In the genomic region with DNA sequence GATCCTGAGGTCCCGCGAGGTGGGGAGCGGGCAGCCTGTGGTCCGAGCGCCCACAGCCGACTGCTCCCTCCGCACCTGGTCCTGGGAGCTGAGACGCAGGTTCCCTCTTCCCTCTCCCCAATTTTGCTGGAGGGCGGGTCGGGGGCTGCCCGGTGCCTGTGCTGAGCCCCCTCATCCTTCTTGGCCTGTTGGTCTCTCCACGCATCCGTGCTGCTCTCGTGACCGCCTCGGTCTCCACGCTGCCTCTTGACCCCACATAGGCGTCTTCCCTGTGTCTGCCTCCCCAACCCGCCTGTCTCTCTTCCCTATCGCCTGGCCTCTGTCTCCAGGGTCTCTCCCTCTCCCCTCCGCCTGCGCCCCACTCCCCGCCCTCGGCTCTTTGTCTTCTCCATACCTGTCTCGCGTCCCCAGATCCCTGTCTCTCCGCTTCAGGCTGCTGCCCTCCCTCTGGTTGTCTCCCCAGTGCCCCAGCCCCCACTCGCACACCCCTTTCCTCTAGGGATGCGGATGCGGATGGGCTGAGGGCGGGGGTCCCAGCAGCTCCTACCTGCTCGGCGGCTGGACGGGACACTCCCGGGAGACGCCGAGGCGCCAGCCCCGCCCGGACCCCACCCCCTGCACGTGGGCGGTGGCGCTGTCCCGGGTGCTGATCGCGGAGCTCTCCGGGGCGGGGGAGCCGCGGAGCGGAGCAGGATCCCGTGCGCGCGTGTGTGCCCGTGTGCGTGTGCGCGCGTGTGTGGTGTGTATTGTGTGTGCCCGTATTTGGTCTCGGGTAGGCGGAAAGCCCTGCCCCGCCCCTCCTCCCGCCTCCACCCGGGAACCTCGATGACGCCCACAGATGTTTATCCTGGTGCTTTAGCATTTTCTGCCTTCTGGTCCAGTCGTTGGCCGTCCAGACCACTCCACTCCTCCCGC, we compare ENCODE assay signal across 1 cellular context.
A peak's percentile ranks its signal among the peaks of the same experiment; 100 is the strongest.
TF ChIP-seq lines count a peak whose summit lies in the region.

A gene (minus strand): TSS at position 720 of the 915 bp plus-strand sequence. CDS start 1,248 bp downstream, outside the sequence.

TF ChIP-seq in K562, 482 proteins besides CTCF, POLR2A, EP300 and RAD21 (continued from another document and continues in another):
- TF ChIP-seq, protein P1, sequence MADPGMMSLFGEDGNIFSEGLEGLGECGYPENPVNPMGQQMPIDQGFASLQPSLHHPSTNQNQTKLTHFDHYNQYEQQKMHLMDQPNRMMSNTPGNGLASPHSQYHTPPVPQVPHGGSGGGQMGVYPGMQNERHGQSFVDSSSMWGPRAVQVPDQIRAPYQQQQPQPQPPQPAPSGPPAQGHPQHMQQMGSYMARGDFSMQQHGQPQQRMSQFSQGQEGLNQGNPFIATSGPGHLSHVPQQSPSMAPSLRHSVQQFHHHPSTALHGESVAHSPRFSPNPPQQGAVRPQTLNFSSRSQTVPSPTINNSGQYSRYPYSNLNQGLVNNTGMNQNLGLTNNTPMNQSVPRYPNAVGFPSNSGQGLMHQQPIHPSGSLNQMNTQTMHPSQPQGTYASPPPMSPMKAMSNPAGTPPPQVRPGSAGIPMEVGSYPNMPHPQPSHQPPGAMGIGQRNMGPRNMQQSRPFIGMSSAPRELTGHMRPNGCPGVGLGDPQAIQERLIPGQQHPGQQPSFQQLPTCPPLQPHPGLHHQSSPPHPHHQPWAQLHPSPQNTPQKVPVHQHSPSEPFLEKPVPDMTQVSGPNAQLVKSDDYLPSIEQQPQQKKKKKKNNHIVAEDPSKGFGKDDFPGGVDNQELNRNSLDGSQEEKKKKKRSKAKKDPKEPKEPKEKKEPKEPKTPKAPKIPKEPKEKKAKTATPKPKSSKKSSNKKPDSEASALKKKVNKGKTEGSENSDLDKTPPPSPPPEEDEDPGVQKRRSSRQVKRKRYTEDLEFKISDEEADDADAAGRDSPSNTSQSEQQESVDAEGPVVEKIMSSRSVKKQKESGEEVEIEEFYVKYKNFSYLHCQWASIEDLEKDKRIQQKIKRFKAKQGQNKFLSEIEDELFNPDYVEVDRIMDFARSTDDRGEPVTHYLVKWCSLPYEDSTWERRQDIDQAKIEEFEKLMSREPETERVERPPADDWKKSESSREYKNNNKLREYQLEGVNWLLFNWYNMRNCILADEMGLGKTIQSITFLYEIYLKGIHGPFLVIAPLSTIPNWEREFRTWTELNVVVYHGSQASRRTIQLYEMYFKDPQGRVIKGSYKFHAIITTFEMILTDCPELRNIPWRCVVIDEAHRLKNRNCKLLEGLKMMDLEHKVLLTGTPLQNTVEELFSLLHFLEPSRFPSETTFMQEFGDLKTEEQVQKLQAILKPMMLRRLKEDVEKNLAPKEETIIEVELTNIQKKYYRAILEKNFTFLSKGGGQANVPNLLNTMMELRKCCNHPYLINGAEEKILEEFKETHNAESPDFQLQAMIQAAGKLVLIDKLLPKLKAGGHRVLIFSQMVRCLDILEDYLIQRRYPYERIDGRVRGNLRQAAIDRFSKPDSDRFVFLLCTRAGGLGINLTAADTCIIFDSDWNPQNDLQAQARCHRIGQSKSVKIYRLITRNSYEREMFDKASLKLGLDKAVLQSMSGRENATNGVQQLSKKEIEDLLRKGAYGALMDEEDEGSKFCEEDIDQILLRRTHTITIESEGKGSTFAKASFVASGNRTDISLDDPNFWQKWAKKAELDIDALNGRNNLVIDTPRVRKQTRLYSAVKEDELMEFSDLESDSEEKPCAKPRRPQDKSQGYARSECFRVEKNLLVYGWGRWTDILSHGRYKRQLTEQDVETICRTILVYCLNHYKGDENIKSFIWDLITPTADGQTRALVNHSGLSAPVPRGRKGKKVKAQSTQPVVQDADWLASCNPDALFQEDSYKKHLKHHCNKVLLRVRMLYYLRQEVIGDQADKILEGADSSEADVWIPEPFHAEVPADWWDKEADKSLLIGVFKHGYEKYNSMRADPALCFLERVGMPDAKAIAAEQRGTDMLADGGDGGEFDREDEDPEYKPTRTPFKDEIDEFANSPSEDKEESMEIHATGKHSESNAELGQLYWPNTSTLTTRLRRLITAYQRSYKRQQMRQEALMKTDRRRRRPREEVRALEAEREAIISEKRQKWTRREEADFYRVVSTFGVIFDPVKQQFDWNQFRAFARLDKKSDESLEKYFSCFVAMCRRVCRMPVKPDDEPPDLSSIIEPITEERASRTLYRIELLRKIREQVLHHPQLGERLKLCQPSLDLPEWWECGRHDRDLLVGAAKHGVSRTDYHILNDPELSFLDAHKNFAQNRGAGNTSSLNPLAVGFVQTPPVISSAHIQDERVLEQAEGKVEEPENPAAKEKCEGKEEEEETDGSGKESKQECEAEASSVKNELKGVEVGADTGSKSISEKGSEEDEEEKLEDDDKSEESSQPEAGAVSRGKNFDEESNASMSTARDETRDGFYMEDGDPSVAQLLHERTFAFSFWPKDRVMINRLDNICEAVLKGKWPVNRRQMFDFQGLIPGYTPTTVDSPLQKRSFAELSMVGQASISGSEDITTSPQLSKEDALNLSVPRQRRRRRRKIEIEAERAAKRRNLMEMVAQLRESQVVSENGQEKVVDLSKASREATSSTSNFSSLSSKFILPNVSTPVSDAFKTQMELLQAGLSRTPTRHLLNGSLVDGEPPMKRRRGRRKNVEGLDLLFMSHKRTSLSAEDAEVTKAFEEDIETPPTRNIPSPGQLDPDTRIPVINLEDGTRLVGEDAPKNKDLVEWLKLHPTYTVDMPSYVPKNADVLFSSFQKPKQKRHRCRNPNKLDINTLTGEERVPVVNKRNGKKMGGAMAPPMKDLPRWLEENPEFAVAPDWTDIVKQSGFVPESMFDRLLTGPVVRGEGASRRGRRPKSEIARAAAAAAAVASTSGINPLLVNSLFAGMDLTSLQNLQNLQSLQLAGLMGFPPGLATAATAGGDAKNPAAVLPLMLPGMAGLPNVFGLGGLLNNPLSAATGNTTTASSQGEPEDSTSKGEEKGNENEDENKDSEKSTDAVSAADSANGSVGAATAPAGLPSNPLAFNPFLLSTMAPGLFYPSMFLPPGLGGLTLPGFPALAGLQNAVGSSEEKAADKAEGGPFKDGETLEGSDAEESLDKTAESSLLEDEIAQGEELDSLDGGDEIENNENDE (IDR thresholded peaks at IDR 0.05; ENCODE audit: low read depth, low read length), result no peak
- TF ChIP-seq ZNF124 (CRISPR knock-in tag; IDR thresholded peaks at IDR 0.05) (no peak), MCM7 (IDR thresholded peaks at IDR 0.05) (no peak), PHTF2 (CRISPR knock-in tag; IDR thresholded peaks at IDR 0.05) (no peak), ELF4 (CRISPR knock-in tag; IDR thresholded peaks at IDR 0.05) (0 out of 2 replicates have a peak, but pooled peaks have one; percentile 27), ZNF347 (CRISPR knock-in tag; IDR thresholded peaks at IDR 0.05; ENCODE audit: low read depth) (no peak), FUS (optimal IDR thresholded peaks at IDR 0.05; ENCODE audit: low read depth, low read length) (no peak), POLR2B (IDR thresholded peaks at IDR 0.05; ENCODE audit: low read depth, partially characterized antibody) (no peak), KAT8 (IDR thresholded peaks at IDR 0.05; ENCODE audit: low read depth) (no peak), SMAD4 (CRISPR knock-in tag; conservative IDR thresholded peaks at IDR 0.05) (peak; percentile 77), ZNF583 (CRISPR knock-in tag; IDR thresholded peaks at IDR 0.05) (no peak), ZKSCAN1 (IDR thresholded peaks at IDR 0.05; ENCODE audit: low read depth, low read length) (no peak), ASH1L (IDR thresholded peaks at IDR 0.05; ENCODE audit: borderline replicate concordance, low read depth, partially characterized antibody) (no peak), CBX3 (IDR thresholded peaks at IDR 0.05; ENCODE audit: borderline replicate concordance in 1 of 2, low read length in 2 of 2) (no peak), ZNF764 (CRISPR knock-in tag; IDR thresholded peaks at IDR 0.05; ENCODE audit: low read depth) (no peak), FIP1L1 (IDR thresholded peaks at IDR 0.05; ENCODE audit: low read depth, low read length, poor library complexity, severe bottlenecking) (no peak), SNRNP70 (optimal IDR thresholded peaks at IDR 0.05; ENCODE audit: low read depth, low read length) (no peak), MTA1 (IDR thresholded peaks at IDR 0.05; ENCODE audit: borderline replicate concordance) (no peak), ESRRB (CRISPR knock-in tag; IDR thresholded peaks at IDR 0.05; ENCODE audit: borderline replicate concordance) (no peak), ADNP (tag; IDR thresholded peaks at IDR 0.05) (no peak), ZNF41 (CRISPR knock-in tag; conservative IDR thresholded peaks at IDR 0.05) (no peak), GTF2A2 (tag; IDR thresholded peaks at IDR 0.05) (no peak), PURB (CRISPR knock-in tag; IDR thresholded peaks at IDR 0.05; ENCODE audit: low read depth) (no peak), ETV1 (tag; conservative IDR thresholded peaks at IDR 0.05; ENCODE audit: low read depth) (no peak), ILF3 (IDR thresholded peaks at IDR 0.05; ENCODE audit: borderline replicate concordance) (no peak)
- TF ChIP-seq, protein P2, sequence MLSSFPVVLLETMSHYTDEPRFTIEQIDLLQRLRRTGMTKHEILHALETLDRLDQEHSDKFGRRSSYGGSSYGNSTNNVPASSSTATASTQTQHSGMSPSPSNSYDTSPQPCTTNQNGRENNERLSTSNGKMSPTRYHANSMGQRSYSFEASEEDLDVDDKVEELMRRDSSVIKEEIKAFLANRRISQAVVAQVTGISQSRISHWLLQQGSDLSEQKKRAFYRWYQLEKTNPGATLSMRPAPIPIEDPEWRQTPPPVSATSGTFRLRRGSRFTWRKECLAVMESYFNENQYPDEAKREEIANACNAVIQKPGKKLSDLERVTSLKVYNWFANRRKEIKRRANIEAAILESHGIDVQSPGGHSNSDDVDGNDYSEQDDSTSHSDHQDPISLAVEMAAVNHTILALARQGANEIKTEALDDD (IDR thresholded peaks at IDR 0.05), result no peak
- TF ChIP-seq, protein P3, sequence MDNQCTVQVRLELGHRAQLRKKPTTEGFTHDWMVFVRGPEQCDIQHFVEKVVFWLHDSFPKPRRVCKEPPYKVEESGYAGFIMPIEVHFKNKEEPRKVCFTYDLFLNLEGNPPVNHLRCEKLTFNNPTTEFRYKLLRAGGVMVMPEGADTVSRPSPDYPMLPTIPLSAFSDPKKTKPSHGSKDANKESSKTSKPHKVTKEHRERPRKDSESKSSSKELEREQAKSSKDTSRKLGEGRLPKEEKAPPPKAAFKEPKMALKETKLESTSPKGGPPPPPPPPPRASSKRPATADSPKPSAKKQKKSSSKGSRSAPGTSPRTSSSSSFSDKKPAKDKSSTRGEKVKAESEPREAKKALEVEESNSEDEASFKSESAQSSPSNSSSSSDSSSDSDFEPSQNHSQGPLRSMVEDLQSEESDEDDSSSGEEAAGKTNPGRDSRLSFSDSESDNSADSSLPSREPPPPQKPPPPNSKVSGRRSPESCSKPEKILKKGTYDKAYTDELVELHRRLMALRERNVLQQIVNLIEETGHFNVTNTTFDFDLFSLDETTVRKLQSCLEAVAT (IDR thresholded peaks at IDR 0.05), result no peak
- TF ChIP-seq, protein P4, sequence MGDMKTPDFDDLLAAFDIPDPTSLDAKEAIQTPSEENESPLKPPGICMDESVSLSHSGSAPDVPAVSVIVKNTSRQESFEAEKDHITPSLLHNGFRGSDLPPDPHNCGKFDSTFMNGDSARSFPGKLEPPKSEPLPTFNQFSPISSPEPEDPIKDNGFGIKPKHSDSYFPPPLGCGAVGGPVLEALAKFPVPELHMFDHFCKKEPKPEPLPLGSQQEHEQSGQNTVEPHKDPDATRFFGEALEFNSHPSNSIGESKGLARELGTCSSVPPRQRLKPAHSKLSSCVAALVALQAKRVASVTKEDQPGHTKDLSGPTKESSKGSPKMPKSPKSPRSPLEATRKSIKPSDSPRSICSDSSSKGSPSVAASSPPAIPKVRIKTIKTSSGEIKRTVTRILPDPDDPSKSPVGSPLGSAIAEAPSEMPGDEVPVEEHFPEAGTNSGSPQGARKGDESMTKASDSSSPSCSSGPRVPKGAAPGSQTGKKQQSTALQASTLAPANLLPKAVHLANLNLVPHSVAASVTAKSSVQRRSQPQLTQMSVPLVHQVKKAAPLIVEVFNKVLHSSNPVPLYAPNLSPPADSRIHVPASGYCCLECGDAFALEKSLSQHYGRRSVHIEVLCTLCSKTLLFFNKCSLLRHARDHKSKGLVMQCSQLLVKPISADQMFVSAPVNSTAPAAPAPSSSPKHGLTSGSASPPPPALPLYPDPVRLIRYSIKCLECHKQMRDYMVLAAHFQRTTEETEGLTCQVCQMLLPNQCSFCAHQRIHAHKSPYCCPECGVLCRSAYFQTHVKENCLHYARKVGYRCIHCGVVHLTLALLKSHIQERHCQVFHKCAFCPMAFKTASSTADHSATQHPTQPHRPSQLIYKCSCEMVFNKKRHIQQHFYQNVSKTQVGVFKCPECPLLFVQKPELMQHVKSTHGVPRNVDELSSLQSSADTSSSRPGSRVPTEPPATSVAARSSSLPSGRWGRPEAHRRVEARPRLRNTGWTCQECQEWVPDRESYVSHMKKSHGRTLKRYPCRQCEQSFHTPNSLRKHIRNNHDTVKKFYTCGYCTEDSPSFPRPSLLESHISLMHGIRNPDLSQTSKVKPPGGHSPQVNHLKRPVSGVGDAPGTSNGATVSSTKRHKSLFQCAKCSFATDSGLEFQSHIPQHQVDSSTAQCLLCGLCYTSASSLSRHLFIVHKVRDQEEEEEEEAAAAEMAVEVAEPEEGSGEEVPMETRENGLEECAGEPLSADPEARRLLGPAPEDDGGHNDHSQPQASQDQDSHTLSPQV (IDR thresholded peaks at IDR 0.05), result no peak
- TF ChIP-seq, protein P5, sequence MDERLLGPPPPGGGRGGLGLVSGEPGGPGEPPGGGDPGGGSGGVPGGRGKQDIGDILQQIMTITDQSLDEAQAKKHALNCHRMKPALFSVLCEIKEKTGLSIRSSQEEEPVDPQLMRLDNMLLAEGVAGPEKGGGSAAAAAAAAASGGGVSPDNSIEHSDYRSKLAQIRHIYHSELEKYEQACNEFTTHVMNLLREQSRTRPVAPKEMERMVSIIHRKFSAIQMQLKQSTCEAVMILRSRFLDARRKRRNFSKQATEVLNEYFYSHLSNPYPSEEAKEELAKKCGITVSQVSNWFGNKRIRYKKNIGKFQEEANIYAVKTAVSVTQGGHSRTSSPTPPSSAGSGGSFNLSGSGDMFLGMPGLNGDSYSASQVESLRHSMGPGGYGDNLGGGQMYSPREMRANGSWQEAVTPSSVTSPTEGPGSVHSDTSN (CRISPR knock-in tag; IDR thresholded peaks at IDR 0.05; ENCODE audit: low read depth), result no peak
- TF ChIP-seq, protein P5 (tag; conservative IDR thresholded peaks at IDR 0.05; ENCODE audit: low read depth), result no peak
- TF ChIP-seq, protein P6, sequence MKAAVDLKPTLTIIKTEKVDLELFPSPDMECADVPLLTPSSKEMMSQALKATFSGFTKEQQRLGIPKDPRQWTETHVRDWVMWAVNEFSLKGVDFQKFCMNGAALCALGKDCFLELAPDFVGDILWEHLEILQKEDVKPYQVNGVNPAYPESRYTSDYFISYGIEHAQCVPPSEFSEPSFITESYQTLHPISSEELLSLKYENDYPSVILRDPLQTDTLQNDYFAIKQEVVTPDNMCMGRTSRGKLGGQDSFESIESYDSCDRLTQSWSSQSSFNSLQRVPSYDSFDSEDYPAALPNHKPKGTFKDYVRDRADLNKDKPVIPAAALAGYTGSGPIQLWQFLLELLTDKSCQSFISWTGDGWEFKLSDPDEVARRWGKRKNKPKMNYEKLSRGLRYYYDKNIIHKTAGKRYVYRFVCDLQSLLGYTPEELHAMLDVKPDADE (conservative IDR thresholded peaks at IDR 0.05; ENCODE audit: control insufficient read depth, low read depth, low read length), result peak; percentile 95
